In the genomic region with DNA sequence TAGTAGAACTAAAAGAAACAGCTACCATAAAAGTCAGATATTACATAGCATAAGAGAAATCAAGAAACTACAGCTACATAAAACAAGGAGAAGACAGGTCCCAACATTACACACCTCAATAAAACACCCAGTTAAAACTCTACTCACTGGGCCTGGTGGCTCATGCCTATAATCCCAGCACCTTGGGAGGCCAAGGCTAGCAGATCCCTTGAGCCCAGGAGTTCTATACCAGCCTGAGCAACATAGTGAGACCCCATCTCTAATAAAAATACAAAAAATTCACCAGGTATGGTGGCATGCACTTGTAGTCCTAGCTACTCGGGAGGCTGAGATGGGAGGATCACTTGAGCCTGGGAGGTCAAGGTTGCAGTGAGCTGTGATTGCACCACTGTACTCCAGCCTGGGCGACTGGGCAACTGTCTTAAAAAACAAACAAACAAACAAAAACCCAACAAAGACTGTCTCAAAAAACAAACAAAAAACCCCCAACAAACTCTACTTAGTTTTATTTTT, we compare ENCODE assay signal across 25 cellular contexts. TPM values are rescaled to one million over a fixed set of nuclear protein-coding genes. Genes with fewer than 3 reads are reported as not detected.
DNase-seq lines count a peak whose midpoint lies in the region; ATAC-seq and TF ChIP-seq lines count a peak whose summit lies in the region.
"Had no signal": no experiment of that assay in that cellular context is flagged by ENCODE, and none has a peak within 500 bp of the region (broad histone marks: within the 10 kb centered on the region; RNA-seq: fewer than 3 reads in every experiment).

No MANE protein-coding gene starts in this region.

- no peaks in the 10 kb centered on the region for H3K4me1 Mint-ChIP-seq in stimulated activated memory B cell treated with anti-CD40 and anti-IgM and Interleukin-4, amounts not matched to agents 10 μg/mL and 1 μg/mL and 100 μg/mL, for 72 hours
- H3K4me1 Mint-ChIP-seq: activated CD4-positive, alpha-beta T cell treated with anti-CD3 and anti-CD28 coated beads for 36 hours had no signal

- CTCF ChIA-PET in Panc1 (lab: Charles Lee), result no interaction called here

- H3K36me3 ChIP-seq in Panc1 (ENCODE audit: control insufficient read depth, insufficient read depth, low read length), result no peaks in the 10 kb centered on the region
- H3K36me3 ChIP-seq: esophagus squamous epithelium, gastrocnemius medialis, MG63, prostate gland, stomach, tibial artery had no signal

- no peaks in the 10 kb centered on the region for H3K9me3 Mint-ChIP-seq in stimulated activated memory B cell treated with anti-CD40 and anti-IgM and Interleukin-4, amounts not matched to agents 10 μg/mL and 1 μg/mL and 100 μg/mL, for 72 hours
- H3K9me3 Mint-ChIP-seq: activated T-cell treated with anti-CD3 and anti-CD28 coated beads, Interleukin-2, amount 50 U/mL, for 24 hours; CD8-positive, alpha-beta T cell; effector memory CD8-positive, alpha-beta T cell had no signal

- POLR2A ChIA-PET in Panc1 (lab: Charles Lee), result interaction anchor here (0.7 to 1.0 kb wide), 2 partner anchors 10 to 51 kb away, joined by 3 read pairs; a partner anchor contains a TSS

- no peaks in the 10 kb centered on the region for H3K36me3 Mint-ChIP-seq in stimulated activated memory B cell treated with anti-CD40 and anti-IgM and Interleukin-4, amounts not matched to agents 10 μg/mL and 1 μg/mL and 100 μg/mL, for 72 hours
- H3K36me3 Mint-ChIP-seq: CD8-positive, alpha-beta T cell had no signal

- intact Hi-C loops in Panc1 (cut with micrococcal nuclease; ENCODE audit: unreplicated experiment), result no loop called here

- H3K27me3 ChIP-seq in Panc1 (ENCODE audit: control insufficient read depth, insufficient read depth, low read length), result no peaks in the 10 kb centered on the region
- H3K27me3 ChIP-seq in foreskin keratinocyte, result no peaks in the 10 kb centered on the region
- H3K27me3 ChIP-seq: body of pancreas, esophagus squamous epithelium, gastrocnemius medialis, MG63, tibial artery had no signal

- in situ Hi-C loops in Panc1 (cut with HindIII; ENCODE audit: low pct_unique_long_range_greater_than_20kb, low sequenced_read_pairs), result no loop called here

- peak; percentile 76 for ATAC-seq in Panc1
- ATAC-seq in foreskin keratinocyte, result peak; percentile 43
- no peak for ATAC-seq in stimulated activated memory B cell treated with anti-CD40 and anti-IgM and Interleukin-4, amounts not matched to agents 10 μg/mL and 1 μg/mL and 100 μg/mL, for 72 hours
- ATAC-seq in HG03025 (IDR thresholded peaks at IDR 0.05; ENCODE audit: low FRiP score, unreplicated experiment), result no peak
- ATAC-seq in HG03045 (IDR thresholded peaks at IDR 0.05; ENCODE audit: unreplicated experiment), result no peak
- ATAC-seq: activated CD4-positive, alpha-beta T cell treated with anti-CD3 and anti-CD28 coated beads for 36 hours; body of pancreas; CD8-positive, alpha-beta T cell; effector memory CD8-positive, alpha-beta T cell; gastrocnemius medialis had no signal

- TF ChIP-seq CTCF in Panc1 (IDR thresholded peaks at IDR 0.05), result no peak
- TF ChIP-seq CTCF in foreskin keratinocyte (conservative IDR thresholded peaks at IDR 0.05), result no peak

- no peaks in the 10 kb centered on the region for H3K9me3 ChIP-seq in Panc1 (ENCODE audit: control insufficient read depth, insufficient read depth, low read depth, low read length)
- H3K9me3 ChIP-seq: body of pancreas, esophagus squamous epithelium, gastrocnemius medialis, MG63, mucosa of descending colon, prostate gland, stomach, tibial artery had no signal

- peak overlapping the region; percentile 55 for H3K27ac Mint-ChIP-seq in stimulated activated memory B cell treated with anti-CD40 and anti-IgM and Interleukin-4, amounts not matched to agents 10 μg/mL and 1 μg/mL and 100 μg/mL, for 72 hours
- H3K27ac Mint-ChIP-seq: activated CD4-positive, alpha-beta T cell treated with anti-CD3 and anti-CD28 coated beads for 36 hours; CD8-positive, alpha-beta T cell; effector memory CD8-positive, alpha-beta T cell had no signal

- H3K27ac ChIP-seq in Panc1 (ENCODE audit: low read length), result no peak overlapping the region
- H3K27ac ChIP-seq in foreskin keratinocyte, result no peak overlapping the region
- H3K27ac ChIP-seq: body of pancreas, gastrocnemius medialis, prostate gland, tibial artery had no signal

- no TSS peak for BruUV-seq in Panc1 (replicated peaks; lab: Mats Ljungman, UMichigan)

- H3K4me1 ChIP-seq in Panc1 (ENCODE audit: control insufficient read depth, insufficient read depth, low read length) (peaks cover 6% of the 10 kb centered on the region; the same call in 1 of the 2 replicates), foreskin keratinocyte (peaks cover 4% of the 10 kb centered on the region)
- H3K4me1 ChIP-seq: body of pancreas, esophagus squamous epithelium, gastrocnemius medialis, prostate gland, stomach, tibial artery had no signal

- DNase-seq in NCI-H82 (lab: John Stamatoyannopoulos, UW) (peak; percentile 50), NCI-H82 treated with DMSO at 0.1 percent for 48 hours (lab: John Stamatoyannopoulos, UW; ENCODE audit: unreplicated experiment) (no peak), Panc1 (ENCODE audit: low read depth, low spot score) (no peak), foreskin keratinocyte (no peak), COLO668 (lab: John Stamatoyannopoulos, UW; ENCODE audit: unreplicated experiment) (no peak)
- DNase-seq: 8988T; activated CD4-positive, alpha-beta T cell treated with anti-CD3 and anti-CD28 coated beads for 36 hours; activated CD8-positive, alpha-beta memory T cell treated with anti-CD3 and anti-CD28 coated beads for 24 hours; activated naive CD4-positive, alpha-beta T cell; activated T-cell treated with anti-CD3 and anti-CD28 coated beads, Interleukin-2, amount 50 U/mL, for 24 hours; body of pancreas; CD8-positive, alpha-beta T cell; effector memory CD8-positive, alpha-beta T cell; esophagus squamous epithelium; gastrocnemius medialis; GF-D8; MG63; mucosa of descending colon; NCI-H2107; stomach; tibial artery had no signal

- no peak overlapping the region for H3K4me3 ChIP-seq in Panc1 (ENCODE audit: low read depth in 2 of 2, low read length in 2 of 2)
- H3K4me3 ChIP-seq: body of pancreas, esophagus squamous epithelium, gastrocnemius medialis, MG63, mucosa of descending colon, prostate gland, stomach, tibial artery had no signal

- H3K4me3 Mint-ChIP-seq in stimulated activated memory B cell treated with anti-CD40 and anti-IgM and Interleukin-4, amounts not matched to agents 10 μg/mL and 1 μg/mL and 100 μg/mL, for 72 hours, result no peak overlapping the region
- H3K4me3 Mint-ChIP-seq: activated CD4-positive, alpha-beta T cell treated with anti-CD3 and anti-CD28 coated beads for 36 hours; activated T-cell treated with anti-CD3 and anti-CD28 coated beads, Interleukin-2, amount 50 U/mL, for 24 hours; CD8-positive, alpha-beta T cell; effector memory CD8-positive, alpha-beta T cell had no signal

- H3K27me3 Mint-ChIP-seq in stimulated activated memory B cell treated with anti-CD40 and anti-IgM and Interleukin-4, amounts not matched to agents 10 μg/mL and 1 μg/mL and 100 μg/mL, for 72 hours, result no peaks in the 10 kb centered on the region
- H3K27me3 Mint-ChIP-seq: activated CD4-positive, alpha-beta T cell treated with anti-CD3 and anti-CD28 coated beads for 36 hours; effector memory CD8-positive, alpha-beta T cell had no signal

RNA-seq across cellular contexts. Expression of a gene that starts 15.2 kb away (rescaled TPM):
- total RNA-seq in Panc1 (2021; ENCODE audit: unreplicated experiment) (10.2 TPM), foreskin keratinocyte (15.7 and 16.2 TPM in 2 replicates)
- 5.4 TPM for polyA plus RNA-seq in Panc1 (2012; ENCODE audit: insufficient read length)
- polyA plus RNA-seq in foreskin keratinocyte, result 7.1 and 8.9 TPM in 2 replicates

RNA-seq across cellular contexts. Expression of a gene that starts 51.6 kb away (rescaled TPM):
- 23.4 TPM for total RNA-seq in Panc1 (2021; ENCODE audit: unreplicated experiment)
- 18.1 TPM for polyA plus RNA-seq in Panc1 (2012; ENCODE audit: insufficient read length)
- total RNA-seq in foreskin keratinocyte, result 19.3 and 20.1 TPM in 2 replicates
- 9.6 and 10.5 TPM in 2 replicates for polyA plus RNA-seq in foreskin keratinocyte

RNA-seq across cellular contexts. Expression of a gene that starts 58.6 kb away (rescaled TPM):
- total RNA-seq in Panc1 (2021; ENCODE audit: unreplicated experiment) (3.8 TPM), foreskin keratinocyte (11.6 and 13.2 TPM in 2 replicates)
- polyA plus RNA-seq in Panc1 (2012; ENCODE audit: insufficient read length), result 5.5 TPM
- polyA plus RNA-seq in foreskin keratinocyte, result 6.7 and 7.0 TPM in 2 replicates

Comparison
In these comparisons a context has a peak if more than half of its experiments do, and no peak if none do; other contexts are left out.
1. ATAC-seq: peak in Panc1 (single experiment) and foreskin keratinocyte (single experiment); none in stimulated activated memory B cell treated with anti-CD40 and anti-IgM and Interleukin-4, amounts not matched to agents 10 μg/mL and 1 μg/mL and 100 μg/mL, for 72 hours (single experiment), HG03025 (single experiment) and HG03045 (single experiment).